In the genomic region with DNA sequence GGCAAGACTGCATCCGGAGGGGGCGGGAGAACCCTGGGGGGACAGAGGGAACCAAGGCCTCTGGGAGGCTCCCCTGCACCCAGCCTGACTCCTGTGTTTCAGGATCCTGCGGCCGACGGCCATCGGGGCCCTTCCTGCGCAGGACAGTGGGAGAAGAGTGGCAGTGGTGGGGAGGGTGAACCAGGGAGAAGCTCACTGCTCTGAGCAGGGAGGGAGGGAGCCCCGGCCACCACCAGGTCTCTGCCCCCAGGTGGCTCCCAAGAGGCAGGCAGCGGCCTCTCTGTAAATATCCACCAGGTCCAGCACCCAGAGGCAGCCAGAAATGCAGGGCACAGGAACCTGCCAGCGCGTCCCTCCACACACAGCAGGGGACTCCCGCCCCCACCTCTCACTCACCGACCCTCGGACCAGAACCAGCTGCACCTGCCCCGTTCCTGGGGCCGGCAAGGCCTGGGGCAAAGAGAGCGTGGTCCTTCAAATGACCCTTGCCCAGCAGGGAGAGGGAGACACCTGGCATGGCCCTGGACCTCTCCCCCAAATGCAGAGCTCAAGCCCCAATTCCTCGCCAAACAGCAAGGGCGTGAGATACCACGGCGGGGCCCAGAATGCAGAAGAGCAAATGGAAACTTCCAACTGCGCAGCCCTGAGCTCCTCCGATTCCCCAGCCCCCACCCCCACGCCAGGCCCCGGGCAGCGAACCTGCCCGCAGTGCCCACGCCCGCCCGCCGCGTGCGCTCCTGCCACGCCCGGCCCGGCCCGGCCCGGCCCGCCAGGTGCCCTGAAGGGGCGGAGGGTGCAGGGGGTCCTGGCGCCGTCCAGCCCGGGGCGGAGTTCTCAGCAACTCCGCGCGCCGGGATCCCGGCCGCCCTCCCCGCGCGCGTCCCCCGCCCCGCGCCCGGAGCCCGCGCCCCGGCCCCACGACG, we compare ENCODE assay signal across 1 cellular context.
TF ChIP-seq lines count a peak whose summit lies in the region.

No MANE protein-coding gene starts in this region.

TF ChIP-seq in HepG2, 621 proteins besides CTCF, POLR2A, EP300 and RAD21 (continued from another document):
- TF ChIP-seq, protein P1, sequence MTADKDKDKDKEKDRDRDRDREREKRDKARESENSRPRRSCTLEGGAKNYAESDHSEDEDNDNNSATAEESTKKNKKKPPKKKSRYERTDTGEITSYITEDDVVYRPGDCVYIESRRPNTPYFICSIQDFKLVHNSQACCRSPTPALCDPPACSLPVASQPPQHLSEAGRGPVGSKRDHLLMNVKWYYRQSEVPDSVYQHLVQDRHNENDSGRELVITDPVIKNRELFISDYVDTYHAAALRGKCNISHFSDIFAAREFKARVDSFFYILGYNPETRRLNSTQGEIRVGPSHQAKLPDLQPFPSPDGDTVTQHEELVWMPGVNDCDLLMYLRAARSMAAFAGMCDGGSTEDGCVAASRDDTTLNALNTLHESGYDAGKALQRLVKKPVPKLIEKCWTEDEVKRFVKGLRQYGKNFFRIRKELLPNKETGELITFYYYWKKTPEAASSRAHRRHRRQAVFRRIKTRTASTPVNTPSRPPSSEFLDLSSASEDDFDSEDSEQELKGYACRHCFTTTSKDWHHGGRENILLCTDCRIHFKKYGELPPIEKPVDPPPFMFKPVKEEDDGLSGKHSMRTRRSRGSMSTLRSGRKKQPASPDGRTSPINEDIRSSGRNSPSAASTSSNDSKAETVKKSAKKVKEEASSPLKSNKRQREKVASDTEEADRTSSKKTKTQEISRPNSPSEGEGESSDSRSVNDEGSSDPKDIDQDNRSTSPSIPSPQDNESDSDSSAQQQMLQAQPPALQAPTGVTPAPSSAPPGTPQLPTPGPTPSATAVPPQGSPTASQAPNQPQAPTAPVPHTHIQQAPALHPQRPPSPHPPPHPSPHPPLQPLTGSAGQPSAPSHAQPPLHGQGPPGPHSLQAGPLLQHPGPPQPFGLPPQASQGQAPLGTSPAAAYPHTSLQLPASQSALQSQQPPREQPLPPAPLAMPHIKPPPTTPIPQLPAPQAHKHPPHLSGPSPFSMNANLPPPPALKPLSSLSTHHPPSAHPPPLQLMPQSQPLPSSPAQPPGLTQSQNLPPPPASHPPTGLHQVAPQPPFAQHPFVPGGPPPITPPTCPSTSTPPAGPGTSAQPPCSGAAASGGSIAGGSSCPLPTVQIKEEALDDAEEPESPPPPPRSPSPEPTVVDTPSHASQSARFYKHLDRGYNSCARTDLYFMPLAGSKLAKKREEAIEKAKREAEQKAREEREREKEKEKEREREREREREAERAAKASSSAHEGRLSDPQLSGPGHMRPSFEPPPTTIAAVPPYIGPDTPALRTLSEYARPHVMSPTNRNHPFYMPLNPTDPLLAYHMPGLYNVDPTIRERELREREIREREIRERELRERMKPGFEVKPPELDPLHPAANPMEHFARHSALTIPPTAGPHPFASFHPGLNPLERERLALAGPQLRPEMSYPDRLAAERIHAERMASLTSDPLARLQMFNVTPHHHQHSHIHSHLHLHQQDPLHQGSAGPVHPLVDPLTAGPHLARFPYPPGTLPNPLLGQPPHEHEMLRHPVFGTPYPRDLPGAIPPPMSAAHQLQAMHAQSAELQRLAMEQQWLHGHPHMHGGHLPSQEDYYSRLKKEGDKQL (CRISPR knock-in tag; IDR thresholded peaks at IDR 0.05; ENCODE audit: low read depth), result no peak
- TF ChIP-seq XRCC5 (optimal IDR thresholded peaks at IDR 0.05; ENCODE audit: low read length) (peak; percentile 19), ZFY (CRISPR knock-in tag; IDR thresholded peaks at IDR 0.05) (no peak), SRF (IDR thresholded peaks at IDR 0.05; ENCODE audit: low read depth, low read length) (no peak), CREB1 (IDR thresholded peaks at IDR 0.05) (no peak), CREB1 (CRISPR knock-in tag; IDR thresholded peaks at IDR 0.05) (no peak), FOXA3 (CRISPR knock-in tag; IDR thresholded peaks at IDR 0.05) (peak; percentile 45; the same call in 1 of the 2 replicates), STAG1 (CRISPR knock-in tag; IDR thresholded peaks at IDR 0.05) (peak; percentile 67), NR1H2 (CRISPR knock-in tag; IDR thresholded peaks at IDR 0.05; ENCODE audit: borderline replicate concordance, low read depth) (no peak), JUNB (CRISPR knock-in tag; IDR thresholded peaks at IDR 0.05; ENCODE audit: borderline replicate concordance) (no peak), SALL1 (CRISPR knock-in tag; IDR thresholded peaks at IDR 0.05) (no peak), PAX8 (CRISPR knock-in tag; IDR thresholded peaks at IDR 0.05; ENCODE audit: borderline replicate concordance) (no peak), CEBPG (CRISPR knock-in tag; IDR thresholded peaks at IDR 0.05) (no peak), ZNF326 (CRISPR knock-in tag; IDR thresholded peaks at IDR 0.05; ENCODE audit: borderline replicate concordance) (no peak), ZNF335 (CRISPR knock-in tag; IDR thresholded peaks at IDR 0.05) (no peak)
- TF ChIP-seq, protein P2, sequence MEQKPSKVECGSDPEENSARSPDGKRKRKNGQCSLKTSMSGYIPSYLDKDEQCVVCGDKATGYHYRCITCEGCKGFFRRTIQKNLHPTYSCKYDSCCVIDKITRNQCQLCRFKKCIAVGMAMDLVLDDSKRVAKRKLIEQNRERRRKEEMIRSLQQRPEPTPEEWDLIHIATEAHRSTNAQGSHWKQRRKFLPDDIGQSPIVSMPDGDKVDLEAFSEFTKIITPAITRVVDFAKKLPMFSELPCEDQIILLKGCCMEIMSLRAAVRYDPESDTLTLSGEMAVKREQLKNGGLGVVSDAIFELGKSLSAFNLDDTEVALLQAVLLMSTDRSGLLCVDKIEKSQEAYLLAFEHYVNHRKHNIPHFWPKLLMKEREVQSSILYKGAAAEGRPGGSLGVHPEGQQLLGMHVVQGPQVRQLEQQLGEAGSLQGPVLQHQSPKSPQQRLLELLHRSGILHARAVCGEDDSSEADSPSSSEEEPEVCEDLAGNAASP (CRISPR knock-in tag; IDR thresholded peaks at IDR 0.05; ENCODE audit: borderline replicate concordance), result no peak
- TF ChIP-seq, protein P3, sequence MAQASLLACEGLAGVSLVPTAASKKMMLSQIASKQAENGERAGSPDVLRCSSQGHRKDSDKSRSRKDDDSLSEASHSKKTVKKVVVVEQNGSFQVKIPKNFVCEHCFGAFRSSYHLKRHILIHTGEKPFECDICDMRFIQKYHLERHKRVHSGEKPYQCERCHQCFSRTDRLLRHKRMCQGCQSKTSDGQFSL (CRISPR knock-in tag; IDR thresholded peaks at IDR 0.05), result no peak
- TF ChIP-seq, protein P4, sequence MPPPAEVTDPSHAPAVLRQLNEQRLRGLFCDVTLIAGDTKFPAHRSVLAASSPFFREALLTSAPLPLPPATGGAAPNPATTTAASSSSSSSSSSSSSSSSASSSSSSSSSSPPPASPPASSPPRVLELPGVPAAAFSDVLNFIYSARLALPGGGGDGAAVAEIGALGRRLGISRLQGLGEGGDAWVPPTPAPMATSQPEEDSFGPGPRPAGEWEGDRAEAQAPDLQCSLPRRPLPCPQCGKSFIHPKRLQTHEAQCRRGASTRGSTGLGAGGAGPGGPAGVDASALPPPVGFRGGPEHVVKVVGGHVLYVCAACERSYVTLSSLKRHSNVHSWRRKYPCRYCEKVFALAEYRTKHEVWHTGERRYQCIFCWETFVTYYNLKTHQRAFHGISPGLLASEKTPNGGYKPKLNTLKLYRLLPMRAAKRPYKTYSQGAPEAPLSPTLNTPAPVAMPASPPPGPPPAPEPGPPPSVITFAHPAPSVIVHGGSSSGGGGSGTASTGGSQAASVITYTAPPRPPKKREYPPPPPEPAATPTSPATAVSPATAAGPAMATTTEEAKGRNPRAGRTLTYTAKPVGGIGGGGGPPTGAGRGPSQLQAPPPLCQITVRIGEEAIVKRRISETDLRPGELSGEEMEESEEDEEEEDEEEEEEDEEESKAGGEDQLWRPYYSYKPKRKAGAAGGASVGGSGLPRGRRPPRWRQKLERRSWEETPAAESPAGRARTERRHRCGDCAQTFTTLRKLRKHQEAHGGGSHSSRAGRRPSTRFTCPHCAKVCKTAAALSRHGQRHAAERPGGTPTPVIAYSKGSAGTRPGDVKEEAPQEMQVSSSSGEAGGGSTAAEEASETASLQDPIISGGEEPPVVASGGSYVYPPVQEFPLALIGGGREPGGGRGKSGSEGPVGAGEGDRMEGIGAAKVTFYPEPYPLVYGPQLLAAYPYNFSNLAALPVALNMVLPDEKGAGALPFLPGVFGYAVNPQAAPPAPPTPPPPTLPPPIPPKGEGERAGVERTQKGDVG (CRISPR knock-in tag; IDR thresholded peaks at IDR 0.05; ENCODE audit: borderline replicate concordance), result no peak
- TF ChIP-seq, protein P5, sequence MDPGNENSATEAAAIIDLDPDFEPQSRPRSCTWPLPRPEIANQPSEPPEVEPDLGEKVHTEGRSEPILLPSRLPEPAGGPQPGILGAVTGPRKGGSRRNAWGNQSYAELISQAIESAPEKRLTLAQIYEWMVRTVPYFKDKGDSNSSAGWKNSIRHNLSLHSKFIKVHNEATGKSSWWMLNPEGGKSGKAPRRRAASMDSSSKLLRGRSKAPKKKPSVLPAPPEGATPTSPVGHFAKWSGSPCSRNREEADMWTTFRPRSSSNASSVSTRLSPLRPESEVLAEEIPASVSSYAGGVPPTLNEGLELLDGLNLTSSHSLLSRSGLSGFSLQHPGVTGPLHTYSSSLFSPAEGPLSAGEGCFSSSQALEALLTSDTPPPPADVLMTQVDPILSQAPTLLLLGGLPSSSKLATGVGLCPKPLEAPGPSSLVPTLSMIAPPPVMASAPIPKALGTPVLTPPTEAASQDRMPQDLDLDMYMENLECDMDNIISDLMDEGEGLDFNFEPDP (CRISPR knock-in tag; conservative IDR thresholded peaks at IDR 0.05), result no peak
- TF ChIP-seq, protein P6, sequence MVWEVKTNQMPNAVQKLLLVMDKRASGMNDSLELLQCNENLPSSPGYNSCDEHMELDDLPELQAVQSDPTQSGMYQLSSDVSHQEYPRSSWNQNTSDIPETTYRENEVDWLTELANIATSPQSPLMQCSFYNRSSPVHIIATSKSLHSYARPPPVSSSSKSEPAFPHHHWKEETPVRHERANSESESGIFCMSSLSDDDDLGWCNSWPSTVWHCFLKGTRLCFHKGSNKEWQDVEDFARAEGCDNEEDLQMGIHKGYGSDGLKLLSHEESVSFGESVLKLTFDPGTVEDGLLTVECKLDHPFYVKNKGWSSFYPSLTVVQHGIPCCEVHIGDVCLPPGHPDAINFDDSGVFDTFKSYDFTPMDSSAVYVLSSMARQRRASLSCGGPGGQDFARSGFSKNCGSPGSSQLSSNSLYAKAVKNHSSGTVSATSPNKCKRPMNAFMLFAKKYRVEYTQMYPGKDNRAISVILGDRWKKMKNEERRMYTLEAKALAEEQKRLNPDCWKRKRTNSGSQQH (CRISPR knock-in tag; IDR thresholded peaks at IDR 0.05; ENCODE audit: low read depth), result no peak
